1 cellular context compared by ENCODE assay signal in the genomic region with DNA sequence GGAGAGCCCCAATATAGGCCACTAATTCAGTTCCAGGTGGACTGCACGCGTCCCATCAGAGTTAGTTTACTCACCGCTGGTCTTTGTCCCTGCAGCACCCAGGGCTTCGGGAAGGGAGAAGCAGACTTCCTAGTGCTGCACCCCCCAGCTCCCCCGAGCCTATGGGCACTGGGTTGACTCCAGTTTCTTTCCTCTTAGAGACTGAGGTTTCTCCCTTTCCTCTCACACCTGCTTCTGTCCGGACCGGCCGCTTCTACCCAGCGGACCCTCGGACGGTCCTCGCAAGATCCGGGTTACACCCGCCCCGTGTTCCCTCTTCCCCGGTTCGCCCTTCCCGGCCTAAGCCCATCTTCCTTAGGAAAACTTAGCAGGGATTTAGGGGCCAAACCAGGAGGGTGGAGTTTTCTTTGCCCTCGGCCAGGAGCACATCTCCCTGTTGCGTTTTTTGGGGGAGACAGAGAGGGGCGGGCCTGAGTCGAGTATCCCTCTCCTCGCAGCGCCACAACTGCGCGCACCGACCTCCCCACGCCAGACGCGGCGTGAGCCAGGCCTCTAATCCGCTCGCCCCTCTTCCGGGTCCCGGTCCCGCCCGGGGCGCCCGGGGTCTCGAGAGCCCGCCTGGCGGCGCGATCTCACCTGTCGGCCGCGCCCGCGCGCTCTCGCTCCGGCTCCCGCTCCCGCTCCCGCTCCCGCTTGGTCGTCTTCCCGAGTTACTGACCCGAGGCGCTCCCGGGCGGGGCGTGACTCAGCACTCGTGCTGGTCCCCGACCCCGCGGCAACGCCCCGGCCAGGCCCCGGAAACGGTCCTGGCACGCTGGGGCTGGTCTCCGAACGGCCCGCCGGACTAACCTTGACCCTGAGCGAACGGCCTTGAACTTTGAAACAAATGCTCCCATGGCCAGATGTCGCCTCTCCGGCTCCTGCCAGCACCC.
A peak's percentile ranks its signal among the peaks of the same experiment; 100 is the strongest.
TF ChIP-seq lines count a peak whose summit lies in the region.

Gene AIFM2, minus strand, starts transcription at position 728 of the 932 bp plus-strand sequence. CDS start 8,741 bp downstream, outside the sequence.

TF ChIP-seq in HepG2, 621 proteins besides CTCF, POLR2A, EP300 and RAD21 (continued from another document and continues in another):
- TF ChIP-seq, protein P1, sequence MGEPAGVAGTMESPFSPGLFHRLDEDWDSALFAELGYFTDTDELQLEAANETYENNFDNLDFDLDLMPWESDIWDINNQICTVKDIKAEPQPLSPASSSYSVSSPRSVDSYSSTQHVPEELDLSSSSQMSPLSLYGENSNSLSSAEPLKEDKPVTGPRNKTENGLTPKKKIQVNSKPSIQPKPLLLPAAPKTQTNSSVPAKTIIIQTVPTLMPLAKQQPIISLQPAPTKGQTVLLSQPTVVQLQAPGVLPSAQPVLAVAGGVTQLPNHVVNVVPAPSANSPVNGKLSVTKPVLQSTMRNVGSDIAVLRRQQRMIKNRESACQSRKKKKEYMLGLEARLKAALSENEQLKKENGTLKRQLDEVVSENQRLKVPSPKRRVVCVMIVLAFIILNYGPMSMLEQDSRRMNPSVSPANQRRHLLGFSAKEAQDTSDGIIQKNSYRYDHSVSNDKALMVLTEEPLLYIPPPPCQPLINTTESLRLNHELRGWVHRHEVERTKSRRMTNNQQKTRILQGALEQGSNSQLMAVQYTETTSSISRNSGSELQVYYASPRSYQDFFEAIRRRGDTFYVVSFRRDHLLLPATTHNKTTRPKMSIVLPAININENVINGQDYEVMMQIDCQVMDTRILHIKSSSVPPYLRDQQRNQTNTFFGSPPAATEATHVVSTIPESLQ (CRISPR knock-in tag; conservative IDR thresholded peaks at IDR 0.05), result no peak
- TF ChIP-seq ZNF572 (CRISPR knock-in tag; IDR thresholded peaks at IDR 0.05) (no peak), CBX2 (IDR thresholded peaks at IDR 0.05; ENCODE audit: low read depth, low read length) (no peak), CBX2 (CRISPR knock-in tag; IDR thresholded peaks at IDR 0.05; ENCODE audit: low read depth) (no peak), RFX1 (IDR thresholded peaks at IDR 0.05) (no peak), ZMAT3 (CRISPR knock-in tag; conservative IDR thresholded peaks at IDR 0.05) (no peak), ZNF891 (CRISPR knock-in tag; IDR thresholded peaks at IDR 0.05) (peak; percentile 61; the same call in 1 of the 2 replicates), SKIL (CRISPR knock-in tag; IDR thresholded peaks at IDR 0.05; ENCODE audit: borderline replicate concordance) (peak; percentile 99), MXD4 (CRISPR knock-in tag; IDR thresholded peaks at IDR 0.05) (peak; percentile 55; the same call in 1 of the 2 replicates), ARHGAP35 (CRISPR knock-in tag; IDR thresholded peaks at IDR 0.05; ENCODE audit: borderline replicate concordance) (no peak; the same call in none of the 2 replicates), NCOR1 (IDR thresholded peaks at IDR 0.05; ENCODE audit: borderline replicate concordance, low read length) (peak; percentile 97), SNRNP70 (IDR thresholded peaks at IDR 0.05; ENCODE audit: low read depth, low read length) (no peak), TAF1 (CRISPR knock-in tag; IDR thresholded peaks at IDR 0.05) (peak; percentile 49; the same call in 1 of the 2 replicates), ZNF101 (CRISPR knock-in tag; IDR thresholded peaks at IDR 0.05; ENCODE audit: borderline replicate concordance, low read depth) (no peak; the same call in 1 of the 2 replicates), ZNF615 (CRISPR knock-in tag; IDR thresholded peaks at IDR 0.05; ENCODE audit: borderline replicate concordance) (no peak), ZNF513 (CRISPR knock-in tag; conservative IDR thresholded peaks at IDR 0.05) (no peak), ZNF432 (CRISPR knock-in tag; IDR thresholded peaks at IDR 0.05; ENCODE audit: borderline replicate concordance) (no peak), IRX3 (CRISPR knock-in tag; IDR thresholded peaks at IDR 0.05; ENCODE audit: borderline replicate concordance, low read depth) (no peak), NFKB2 (CRISPR knock-in tag; IDR thresholded peaks at IDR 0.05; ENCODE audit: borderline replicate concordance) (peak; percentile 71; the same call in 1 of the 2 replicates), ZKSCAN1 (IDR thresholded peaks at IDR 0.05; ENCODE audit: low read length) (no peak), ZFP37 (CRISPR knock-in tag; IDR thresholded peaks at IDR 0.05; ENCODE audit: borderline replicate concordance) (peak; percentile 78; the same call in 1 of the 2 replicates), ZNF547 (CRISPR knock-in tag; IDR thresholded peaks at IDR 0.05) (no peak), POGZ (CRISPR knock-in tag; IDR thresholded peaks at IDR 0.05) (peak; percentile 63; the same call in 1 of the 2 replicates), SMYD3 (CRISPR knock-in tag; IDR thresholded peaks at IDR 0.05) (no peak), HNF4G (IDR thresholded peaks at IDR 0.05; ENCODE audit: borderline replicate concordance, low read depth, low read length) (peak; percentile 80), HNF4G (CRISPR knock-in tag; IDR thresholded peaks at IDR 0.05; ENCODE audit: borderline replicate concordance, low read depth) (peak; percentile 80; the same call in 1 of the 2 replicates), STAG1 (CRISPR knock-in tag; IDR thresholded peaks at IDR 0.05) (no peak), CENPT (CRISPR knock-in tag; IDR thresholded peaks at IDR 0.05; ENCODE audit: low read depth) (no peak), DPF2 (CRISPR knock-in tag; IDR thresholded peaks at IDR 0.05; ENCODE audit: borderline replicate concordance, low read depth) (no peak; the same call in 1 of the 2 replicates), HDAC1 (CRISPR knock-in tag; IDR thresholded peaks at IDR 0.05) (peak; percentile 98), ZBTB20 (CRISPR knock-in tag; IDR thresholded peaks at IDR 0.05; ENCODE audit: borderline replicate concordance, low read depth) (peak; percentile 46; the same call in 1 of the 2 replicates), RNF2 (conservative IDR thresholded peaks at IDR 0.05; ENCODE audit: low read depth) (peak; percentile 36; the same call in 1 of the 2 replicates), ZNF564 (CRISPR knock-in tag; IDR thresholded peaks at IDR 0.05) (no peak; the same call in 1 of the 2 replicates), ZNF451 (CRISPR knock-in tag; IDR thresholded peaks at IDR 0.05) (peak; percentile 55; the same call in 1 of the 2 replicates), FUBP1 (CRISPR knock-in tag; IDR thresholded peaks at IDR 0.05; ENCODE audit: borderline replicate concordance) (no peak), NFE2L2 (IDR thresholded peaks at IDR 0.05; ENCODE audit: low read length) (peak; percentile 96), MAFF (IDR thresholded peaks at IDR 0.05; ENCODE audit: low read depth, low read length) (peak; percentile 43; the same call in 1 of the 2 replicates)
- TF ChIP-seq, protein P2, sequence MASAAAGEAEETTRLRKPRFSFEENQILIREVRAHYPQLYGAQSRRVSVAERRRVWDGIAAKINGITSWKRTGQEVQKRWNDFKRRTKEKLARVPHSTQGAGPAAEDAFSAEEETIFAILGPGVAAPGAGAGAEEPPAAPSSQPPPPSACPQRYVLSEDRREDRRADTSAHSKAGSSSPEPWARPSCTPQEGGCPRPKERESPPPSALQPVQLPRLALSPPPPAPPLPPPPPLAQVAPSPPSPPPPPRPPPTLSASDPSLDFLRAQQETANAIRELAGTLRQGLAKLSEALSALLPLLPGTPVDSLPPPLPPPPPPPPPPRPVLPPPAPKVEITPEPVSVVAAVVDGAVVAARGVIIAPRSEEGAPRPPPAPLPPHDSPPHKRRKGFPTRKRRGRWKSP (CRISPR knock-in tag; IDR thresholded peaks at IDR 0.05), result peak; percentile 64; the same call in 1 of the 2 replicates
- TF ChIP-seq, protein P3, sequence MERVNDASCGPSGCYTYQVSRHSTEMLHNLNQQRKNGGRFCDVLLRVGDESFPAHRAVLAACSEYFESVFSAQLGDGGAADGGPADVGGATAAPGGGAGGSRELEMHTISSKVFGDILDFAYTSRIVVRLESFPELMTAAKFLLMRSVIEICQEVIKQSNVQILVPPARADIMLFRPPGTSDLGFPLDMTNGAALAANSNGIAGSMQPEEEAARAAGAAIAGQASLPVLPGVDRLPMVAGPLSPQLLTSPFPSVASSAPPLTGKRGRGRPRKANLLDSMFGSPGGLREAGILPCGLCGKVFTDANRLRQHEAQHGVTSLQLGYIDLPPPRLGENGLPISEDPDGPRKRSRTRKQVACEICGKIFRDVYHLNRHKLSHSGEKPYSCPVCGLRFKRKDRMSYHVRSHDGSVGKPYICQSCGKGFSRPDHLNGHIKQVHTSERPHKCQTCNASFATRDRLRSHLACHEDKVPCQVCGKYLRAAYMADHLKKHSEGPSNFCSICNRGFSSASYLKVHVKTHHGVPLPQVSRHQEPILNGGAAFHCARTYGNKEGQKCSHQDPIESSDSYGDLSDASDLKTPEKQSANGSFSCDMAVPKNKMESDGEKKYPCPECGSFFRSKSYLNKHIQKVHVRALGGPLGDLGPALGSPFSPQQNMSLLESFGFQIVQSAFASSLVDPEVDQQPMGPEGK (CRISPR knock-in tag; IDR thresholded peaks at IDR 0.05), result peak; percentile 85
- TF ChIP-seq, protein P4, sequence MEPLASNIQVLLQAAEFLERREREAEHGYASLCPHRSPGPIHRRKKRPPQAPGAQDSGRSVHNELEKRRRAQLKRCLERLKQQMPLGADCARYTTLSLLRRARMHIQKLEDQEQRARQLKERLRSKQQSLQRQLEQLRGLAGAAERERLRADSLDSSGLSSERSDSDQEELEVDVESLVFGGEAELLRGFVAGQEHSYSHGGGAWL (CRISPR knock-in tag; IDR thresholded peaks at IDR 0.05), result peak; percentile 83
- TF ChIP-seq, protein P5, sequence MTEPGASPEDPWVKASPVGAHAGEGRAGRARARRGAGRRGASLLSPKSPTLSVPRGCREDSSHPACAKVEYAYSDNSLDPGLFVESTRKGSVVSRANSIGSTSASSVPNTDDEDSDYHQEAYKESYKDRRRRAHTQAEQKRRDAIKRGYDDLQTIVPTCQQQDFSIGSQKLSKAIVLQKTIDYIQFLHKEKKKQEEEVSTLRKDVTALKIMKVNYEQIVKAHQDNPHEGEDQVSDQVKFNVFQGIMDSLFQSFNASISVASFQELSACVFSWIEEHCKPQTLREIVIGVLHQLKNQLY (CRISPR knock-in tag; IDR thresholded peaks at IDR 0.05), result peak; percentile 85
- TF ChIP-seq, protein P6, sequence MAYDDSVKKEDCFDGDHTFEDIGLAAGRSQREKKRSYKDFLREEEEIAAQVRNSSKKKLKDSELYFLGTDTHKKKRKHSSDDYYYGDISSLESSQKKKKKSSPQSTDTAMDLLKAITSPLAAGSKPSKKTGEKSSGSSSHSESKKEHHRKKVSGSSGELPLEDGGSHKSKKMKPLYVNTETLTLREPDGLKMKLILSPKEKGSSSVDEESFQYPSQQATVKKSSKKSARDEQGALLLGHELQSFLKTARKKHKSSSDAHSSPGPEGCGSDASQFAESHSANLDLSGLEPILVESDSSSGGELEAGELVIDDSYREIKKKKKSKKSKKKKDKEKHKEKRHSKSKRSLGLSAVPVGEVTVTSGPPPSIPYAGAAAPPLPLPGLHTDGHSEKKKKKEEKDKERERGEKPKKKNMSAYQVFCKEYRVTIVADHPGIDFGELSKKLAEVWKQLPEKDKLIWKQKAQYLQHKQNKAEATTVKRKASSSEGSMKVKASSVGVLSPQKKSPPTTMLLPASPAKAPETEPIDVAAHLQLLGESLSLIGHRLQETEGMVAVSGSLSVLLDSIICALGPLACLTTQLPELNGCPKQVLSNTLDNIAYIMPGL (CRISPR knock-in tag; IDR thresholded peaks at IDR 0.05; ENCODE audit: borderline replicate concordance in 1 of 2, low read depth in 1 of 2), result peak; percentile 57 to 92; a peak in 3 of 4 replicates
- TF ChIP-seq, protein P7, sequence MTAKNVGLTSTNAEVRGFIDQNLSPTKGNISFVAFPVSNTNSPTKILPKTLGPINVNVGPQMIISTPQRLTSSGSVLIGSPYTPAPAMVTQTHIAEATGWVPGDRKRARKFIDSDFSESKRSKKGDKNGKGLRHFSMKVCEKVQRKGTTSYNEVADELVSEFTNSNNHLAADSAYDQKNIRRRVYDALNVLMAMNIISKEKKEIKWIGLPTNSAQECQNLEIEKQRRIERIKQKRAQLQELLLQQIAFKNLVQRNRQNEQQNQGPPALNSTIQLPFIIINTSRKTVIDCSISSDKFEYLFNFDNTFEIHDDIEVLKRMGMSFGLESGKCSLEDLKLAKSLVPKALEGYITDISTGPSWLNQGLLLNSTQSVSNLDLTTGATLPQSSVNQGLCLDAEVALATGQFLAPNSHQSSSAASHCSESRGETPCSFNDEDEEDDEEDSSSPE (CRISPR knock-in tag; IDR thresholded peaks at IDR 0.05), result peak; percentile 80
